27 cellular contexts compared by ENCODE assay signal in the genomic region with DNA sequence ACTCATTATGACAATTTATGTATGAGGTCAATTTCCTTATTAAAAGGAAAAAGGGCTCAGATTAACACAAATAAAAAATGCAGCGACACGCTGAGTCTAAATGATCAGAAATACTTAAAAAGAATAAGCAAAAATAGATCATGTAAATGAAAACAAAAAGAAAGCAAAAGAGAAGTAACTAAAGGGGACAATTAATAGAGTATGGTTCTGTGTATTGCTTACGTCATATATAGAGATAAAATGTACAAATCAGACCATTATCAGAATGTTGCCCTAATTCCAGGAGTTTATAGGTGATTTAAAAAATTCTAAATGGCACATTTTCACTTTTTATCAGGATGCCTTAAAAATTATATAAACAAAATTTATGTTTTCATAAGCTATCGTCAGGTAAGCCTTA.
"Had no signal": no experiment of that assay in that cellular context is flagged by ENCODE, and none has a peak within 500 bp of the region (broad histone marks: within the 10 kb centered on the region; RNA-seq: fewer than 3 reads in every experiment).

No MANE protein-coding gene starts in this region.

- FAIRE-seq: keratinocyte had no signal

- H3K27ac Mint-ChIP-seq: mesothelial cell of epicardium; naive B cell; naive thymus-derived CD8-positive, alpha-beta T cell had no signal

- H3K9me3 Mint-ChIP-seq: naive B cell; naive thymus-derived CD8-positive, alpha-beta T cell had no signal

- H3K27ac ChIP-seq: colonic mucosa, dorsolateral prefrontal cortex, epithelial cell of prostate, esophagus squamous epithelium, gastrocnemius medialis, heart right ventricle, left lung, lower lobe of right lung had no signal

- H3K36me3 ChIP-seq: colonic mucosa, esophagus squamous epithelium, gastrocnemius medialis, heart right ventricle, left lung, lower lobe of right lung had no signal

- H3K4me3 Mint-ChIP-seq: mesothelial cell of epicardium; naive B cell; naive thymus-derived CD8-positive, alpha-beta T cell had no signal

- H3K36me3 Mint-ChIP-seq: mesothelial cell of epicardium; naive B cell; naive thymus-derived CD8-positive, alpha-beta T cell had no signal

- H3K4me1 Mint-ChIP-seq: naive B cell; naive thymus-derived CD8-positive, alpha-beta T cell had no signal

- H3K9me3 ChIP-seq: colonic mucosa, esophagus squamous epithelium, gastrocnemius medialis, left lung, lower lobe of right lung, mucosa of descending colon had no signal

- ATAC-seq: esophagus mucosa; gastrocnemius medialis; heart right ventricle; left cardiac atrium; left lung; left ventricle myocardium superior; lower lobe of right lung; mucosa of descending colon; naive thymus-derived CD8-positive, alpha-beta T cell had no signal

- H3K4me1 ChIP-seq: colonic mucosa, esophagus squamous epithelium, gastrocnemius medialis, heart right ventricle, left lung, lower lobe of right lung had no signal

- H3K27me3 ChIP-seq: colonic mucosa, dorsolateral prefrontal cortex, esophagus squamous epithelium, gastrocnemius medialis, heart right ventricle, left lung had no signal

- DNase-seq: colonic mucosa; cortex of kidney; dermis blood vessel endothelial cell; dorsolateral prefrontal cortex; effector CD4-positive, alpha-beta T cell; effector memory CD4-positive, alpha-beta T cell; erythroblast; esophagus squamous epithelium; foreskin fibroblast; foreskin melanocyte; gastrocnemius medialis; glutamatergic neuron; head of caudate nucleus; heart right ventricle; hippocampal formation; left cardiac atrium; left lung; left ventricle myocardium superior; lower lobe of right lung; mesenchymal stem cell; mucosa of descending colon; naive B cell; naive thymus-derived CD8-positive, alpha-beta T cell had no signal

- H3K4me3 ChIP-seq: colonic mucosa, dorsolateral prefrontal cortex, esophagus squamous epithelium, gastrocnemius medialis, heart right ventricle, left lung, lower lobe of right lung, mucosa of descending colon had no signal
